ENCODE assay signal across 19 cellular contexts in genomic region chr14:95585971-95586620, GRCh38.
"Had no signal": no experiment of that assay in that cellular context is flagged by ENCODE, and none has a peak within 500 bp of the region (broad histone marks: within the 10 kb centered on the region; RNA-seq: fewer than 3 reads in every experiment).

No MANE protein-coding gene starts in this region.

- H3K36me3 ChIP-seq: MG63, SJCRH30 had no signal

- ATAC-seq: HepG2, Panc1, PC-3, Right ventricle myocardium inferior, SK-N-SH treated with all-trans-retinoic acid at 6 μM for 48 hours had no signal

- H3K4me3 ChIP-seq: MG63, SJCRH30 had no signal

- H3K27ac ChIP-seq: SJCRH30 had no signal

- DNase-seq: IMR-90, Karpas-422, KG1, MG63, NCI-H1092 treated with DMSO at 0.1 percent for 48 hours, NCI-H1436, NCI-H187, NCI-H2029 treated with DMSO at 0.1 percent for 48 hours, NCI-H2171 treated with DMSO at 0.1 percent for 48 hours, NCI-H345, NCI-H446 treated with DMSO at 0.1 percent for 48 hours, NCI-H510A treated with DMSO at 0.1 percent for 48 hours, PC-3, SHP77 treated with DMSO at 0.1 percent for 48 hours, SJCRH30 had no signal

- H3K27me3 ChIP-seq: MG63, SJCRH30 had no signal

- H3K9me3 ChIP-seq: MG63, SJCRH30 had no signal

- H3K4me1 ChIP-seq: SJCRH30 had no signal

- FAIRE-seq: HepG2 had no signal
